ENCODE assay signal across 8 cellular contexts in the genomic region with DNA sequence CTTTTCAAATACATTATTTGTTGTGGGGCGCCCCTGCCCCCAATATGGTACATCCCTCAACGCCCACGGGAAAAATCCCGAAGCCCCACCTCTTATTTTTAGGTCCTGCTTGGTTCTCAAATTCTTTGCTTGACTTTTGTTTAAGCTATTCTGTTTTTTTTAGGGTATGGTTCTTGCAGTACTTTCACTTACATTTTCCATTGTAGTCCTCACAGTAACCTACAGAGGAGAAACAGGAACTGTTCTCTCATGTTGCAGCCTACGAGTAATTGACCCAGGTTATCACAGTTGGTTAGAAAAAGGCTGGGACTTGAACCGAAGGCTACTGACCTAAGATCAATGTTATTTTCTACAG. TPM values are rescaled to one million over a fixed set of nuclear protein-coding genes. Genes with fewer than 3 reads are reported as not detected.
A peak's percentile ranks its signal among the peaks of the same experiment; 100 is the strongest.
DNase-seq lines count a peak whose midpoint lies in the region; ATAC-seq, FAIRE-seq and TF ChIP-seq lines count a peak whose summit lies in the region.

No MANE protein-coding gene starts in this region.

- H3K9me3 Mint-ChIP-seq in T-helper 1 cell treated with Interleukin-12 subunit alpha and Interleukin-12 subunit beta and Interleukin-4 antibody, amounts not matched to agents 30 μg/mL and 1 μg/mL, for 36 hours, result peaks cover 4% of the 10 kb centered on the region
- H3K9me3 Mint-ChIP-seq in activated T-helper 2 cell treated with anti-CD3 and anti-CD28 coated beads, Interferon-gamma antibody, Interleukin-2, Interleukin-4, amounts not matched to agents 10 μg/mL and 5 μg/mL and 100 μg/mL, durations not matched to agents 14 hours and 24 hours and 36 hours, result peaks cover 4% of the 10 kb centered on the region

- H3K4me1 ChIP-seq in HAP-1 (peaks cover 13% of the 10 kb centered on the region), Loucy (ENCODE audit: insufficient read depth, low read length, poor library complexity, severe bottlenecking) (peaks cover 36% of the 10 kb centered on the region), right cardiac atrium (ENCODE audit: control insufficient read depth, insufficient read depth, low read length) (no peaks in the 10 kb centered on the region), small intestine (ENCODE audit: control insufficient read depth in 2 of 2, insufficient read depth in 1 of 2, low read depth in 1 of 2, low read length in 1 of 2) (peaks cover 0 to 3% of the 10 kb centered on the region in 2 donors)

- peak overlapping the region; percentile 97 for H3K4me3 Mint-ChIP-seq in T-helper 1 cell treated with Interleukin-12 subunit alpha and Interleukin-12 subunit beta and Interleukin-4 antibody, amounts not matched to agents 30 μg/mL and 1 μg/mL, for 36 hours
- peak overlapping the region; percentile 94 for H3K4me3 Mint-ChIP-seq in activated T-helper 2 cell treated with anti-CD3 and anti-CD28 coated beads, Interferon-gamma antibody, Interleukin-2, Interleukin-4, amounts not matched to agents 10 μg/mL and 5 μg/mL and 100 μg/mL, durations not matched to agents 14 hours and 24 hours and 36 hours (ENCODE audit: low read depth)

- peak overlapping the region; percentile 77 for H3K4me3 ChIP-seq in HAP-1
- H3K4me3 ChIP-seq in Loucy (ENCODE audit: low read length, poor library complexity, severe bottlenecking), result peak overlapping the region; percentile 89
- H3K4me3 ChIP-seq in right cardiac atrium (ENCODE audit: low read length), result peak overlapping the region; percentile 93
- peak overlapping the region; percentile 95 to 100 for H3K4me3 ChIP-seq in small intestine (ENCODE audit: low read depth in 1 of 2, low read length in 2 of 2)

- intact Hi-C loops in activated T-helper 2 cell treated with anti-CD3 and anti-CD28 coated beads, Interferon-gamma antibody, Interleukin-2, Interleukin-4, amounts not matched to agents 10 μg/mL and 5 μg/mL and 100 μg/mL, durations not matched to agents 14 hours and 24 hours and 36 hours (cut with micrococcal nuclease), result loop anchor here (1.0 to 2.0 kb wide), 5 partner anchors 27 to 209 kb away; no protein-coding TSS in a partner anchor
- intact Hi-C loops in right cardiac atrium (cut with DNase I), result no loop called here

- H3K27ac ChIP-seq in right cardiac atrium (ENCODE audit: low read length) (no peak overlapping the region), small intestine (ENCODE audit: low read depth in 1 of 2, low read length in 1 of 2) (peak overlapping the region; percentile 90 to 100)

- peak overlapping the region; percentile 100 for H3K27ac Mint-ChIP-seq in T-helper 1 cell treated with Interleukin-12 subunit alpha and Interleukin-12 subunit beta and Interleukin-4 antibody, amounts not matched to agents 30 μg/mL and 1 μg/mL, for 36 hours
- peak overlapping the region; percentile 100 for H3K27ac Mint-ChIP-seq in activated T-helper 2 cell treated with anti-CD3 and anti-CD28 coated beads, Interferon-gamma antibody, Interleukin-2, Interleukin-4, amounts not matched to agents 10 μg/mL and 5 μg/mL and 100 μg/mL, durations not matched to agents 14 hours and 24 hours and 36 hours

- TF ChIP-seq CTCF in Loucy (conservative IDR thresholded peaks at IDR 0.05; ENCODE audit: low read length), result no peak

- peaks cover 42% of the 10 kb centered on the region for H4K20me1 ChIP-seq in Loucy (ENCODE audit: insufficient read depth, low read length, poor library complexity, severe bottlenecking)

- H3F3A ChIP-seq in Loucy (ENCODE audit: low read depth), result no peaks in the 10 kb centered on the region

- H3K27me3 Mint-ChIP-seq in T-helper 1 cell treated with Interleukin-12 subunit alpha and Interleukin-12 subunit beta and Interleukin-4 antibody, amounts not matched to agents 30 μg/mL and 1 μg/mL, for 36 hours (ENCODE audit: low read depth), result no peaks in the 10 kb centered on the region
- H3K27me3 Mint-ChIP-seq in activated T-helper 2 cell treated with anti-CD3 and anti-CD28 coated beads, Interferon-gamma antibody, Interleukin-2, Interleukin-4, amounts not matched to agents 10 μg/mL and 5 μg/mL and 100 μg/mL, durations not matched to agents 14 hours and 24 hours and 36 hours (ENCODE audit: low read depth), result no peaks in the 10 kb centered on the region

- WGBS in right cardiac atrium, result 1% methylated on average over 6 of the region's 6 CpGs
- 0 to 1% (median 1%) methylated on average over 6 of the region's 6 CpGs for WGBS in small intestine, 3 donors

- H3K79me2 ChIP-seq in Loucy (ENCODE audit: insufficient read depth, low read length), result peaks cover 55% of the 10 kb centered on the region

- peak overlapping the region; percentile 65 for H2AFZ ChIP-seq in Loucy (ENCODE audit: low read length)

- peaks cover 13% of the 10 kb centered on the region for H3K36me3 ChIP-seq in HAP-1 (replicated peaks)
- H3K36me3 ChIP-seq in Loucy (ENCODE audit: insufficient read depth, low read length), result 0 out of 2 replicates have a peak, but pooled peaks cover under 1% of the 10 kb centered on the region
- H3K36me3 ChIP-seq in small intestine (ENCODE audit: control insufficient read depth in 2 of 2, insufficient read depth in 2 of 2, low read length in 2 of 2), result no peaks in the 10 kb centered on the region

- H3K4me1 Mint-ChIP-seq in T-helper 1 cell treated with Interleukin-12 subunit alpha and Interleukin-12 subunit beta and Interleukin-4 antibody, amounts not matched to agents 30 μg/mL and 1 μg/mL, for 36 hours (ENCODE audit: low read depth), result peaks cover 31% of the 10 kb centered on the region
- peaks cover 30% of the 10 kb centered on the region for H3K4me1 Mint-ChIP-seq in activated T-helper 2 cell treated with anti-CD3 and anti-CD28 coated beads, Interferon-gamma antibody, Interleukin-2, Interleukin-4, amounts not matched to agents 10 μg/mL and 5 μg/mL and 100 μg/mL, durations not matched to agents 14 hours and 24 hours and 36 hours (ENCODE audit: low read depth)

- peak overlapping the region; percentile 85 for H3K4me2 ChIP-seq in Loucy (ENCODE audit: low read depth, low read length, poor library complexity, severe bottlenecking)

- peaks cover 28% of the 10 kb centered on the region for H3K36me3 Mint-ChIP-seq in T-helper 1 cell treated with Interleukin-12 subunit alpha and Interleukin-12 subunit beta and Interleukin-4 antibody, amounts not matched to agents 30 μg/mL and 1 μg/mL, for 36 hours (ENCODE audit: low read depth)
- peaks cover 25% of the 10 kb centered on the region for H3K36me3 Mint-ChIP-seq in activated T-helper 2 cell treated with anti-CD3 and anti-CD28 coated beads, Interferon-gamma antibody, Interleukin-2, Interleukin-4, amounts not matched to agents 10 μg/mL and 5 μg/mL and 100 μg/mL, durations not matched to agents 14 hours and 24 hours and 36 hours (ENCODE audit: low read depth)

- no peak for FAIRE-seq in small intestine (lab: Jason Lieb, UNC)

- peak overlapping the region; percentile 96 for H3K9ac ChIP-seq in Loucy (ENCODE audit: low read depth, low read length, poor library complexity, severe bottlenecking)

- H3K27me3 ChIP-seq in HAP-1 (ENCODE audit: low read depth) (no peaks in the 10 kb centered on the region), Loucy (ENCODE audit: insufficient read depth, low read length, poor library complexity, severe bottlenecking) (peaks cover 5% of the 10 kb centered on the region), right cardiac atrium (ENCODE audit: control insufficient read depth, insufficient read depth) (no peaks in the 10 kb centered on the region), small intestine (ENCODE audit: control insufficient read depth in 2 of 2, insufficient read depth in 2 of 2, low read length in 2 of 2) (no peaks in the 10 kb centered on the region)

- DNase-seq in T-helper 1 cell (no peak), HAP-1 (ENCODE audit: low spot score in 2 of 2) (peak in 1 of 2 experiments; percentile 31), right cardiac atrium (no peak), small intestine (no peak), Ammon's horn (ENCODE audit: low spot score) (no peak)
- DNase-seq in activated T-helper 2 cell treated with anti-CD3 and anti-CD28 coated beads, Interferon-gamma antibody, Interleukin-2, Interleukin-4, amounts not matched to agents 10 μg/mL and 5 μg/mL and 100 μg/mL, durations not matched to agents 14 hours and 24 hours and 36 hours (ENCODE audit: low spot score), result no peak

- H3K9me3 ChIP-seq in HAP-1 (no peaks in the 10 kb centered on the region), Loucy (ENCODE audit: insufficient read depth, low read depth, low read length) (no peaks in the 10 kb centered on the region), right cardiac atrium (ENCODE audit: control insufficient read depth, low read length) (no peaks in the 10 kb centered on the region), small intestine (ENCODE audit: control insufficient read depth, low read depth) (no peaks in the 10 kb centered on the region)

- ATAC-seq in right cardiac atrium, result peak; percentile 50 to 62

- no peaks in the 10 kb centered on the region for H3K9me2 ChIP-seq in Loucy (replicated peaks; ENCODE audit: low read depth, low read length)

- in situ Hi-C loops in HAP-1 (cut with MboI; ENCODE audit: low sequenced_read_pairs), result no loop called here

RNA-seq across cellular contexts. Expression of a gene that starts 0.7 kb away (rescaled TPM):
- total RNA-seq in activated T-helper 2 cell treated with anti-CD3 and anti-CD28 coated beads, Interferon-gamma antibody, Interleukin-2, Interleukin-4, amounts not matched to agents 10 μg/mL and 5 μg/mL and 100 μg/mL, durations not matched to agents 14 hours and 24 hours and 36 hours, result 22.5 and 27.0 TPM in 2 replicates
- total RNA-seq in right cardiac atrium, result 10 to 100 TPM in 1 of 4 donors, 1 to 10 TPM in 3; 8.8 to 11.7 (median 9.8) TPM
- polyA plus RNA-seq in right cardiac atrium (3.6 TPM), small intestine (1 to 10 TPM; 1.8 to 2.2 (median 2.0) TPM)
